Comparison of ENCODE assay signal across 28 cellular contexts in the genomic region with DNA sequence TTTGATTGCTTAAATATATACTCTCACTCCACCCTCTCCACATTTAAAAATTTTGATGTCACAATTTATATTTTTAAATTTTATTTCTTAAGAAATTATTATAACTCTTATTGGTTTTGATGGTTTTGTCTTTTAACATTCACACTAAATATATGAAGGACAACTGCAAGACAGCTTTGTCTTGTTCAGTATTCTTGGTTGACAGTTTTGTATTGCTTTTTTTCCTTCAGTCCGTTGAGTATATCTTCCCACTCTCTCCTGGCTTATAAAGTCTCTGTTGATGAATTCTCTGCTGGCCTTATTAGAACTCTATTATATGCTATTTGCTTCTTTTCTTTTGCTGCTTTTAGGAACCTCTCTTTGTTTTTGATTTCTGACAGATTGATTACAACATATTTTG.
"Had no signal": no experiment of that assay in that cellular context is flagged by ENCODE, and none has a peak within 500 bp of the region (broad histone marks: within the 10 kb centered on the region; RNA-seq: fewer than 3 reads in every experiment).

No MANE protein-coding gene starts in this region.

- H3K36me3 Mint-ChIP-seq: stimulated activated effector memory CD8-positive, alpha-beta T cell treated with anti-CD3 and anti-CD28 coated beads, Interleukin-12 subunit alpha, Interleukin-12 subunit beta, amount 100 ng/mL, for 72 hours; stimulated activated memory B cell treated with anti-CD40 and anti-IgM and Interleukin-4, amounts not matched to agents 10 μg/mL and 1 μg/mL and 100 μg/mL, for 72 hours; stimulated activated naive B cell treated with anti-CD40 and anti-IgM and Interleukin-4, amounts not matched to agents 10 μg/mL and 1 μg/mL and 100 μg/mL, for 72 hours; type B pancreatic cell had no signal

- H3K36me3 ChIP-seq: stomach, suprapubic skin, thoracic aorta, thyroid gland, tibial artery, tibial nerve, transverse colon, upper lobe of left lung, upper lobe of right lung, uterus, vagina had no signal

- H3K27me3 Mint-ChIP-seq: stimulated activated memory B cell treated with anti-CD40 and anti-IgM and Interleukin-4, amounts not matched to agents 10 μg/mL and 1 μg/mL and 100 μg/mL, for 72 hours; stimulated activated naive B cell treated with anti-CD40 and anti-IgM and Interleukin-4, amounts not matched to agents 10 μg/mL and 1 μg/mL and 100 μg/mL, for 72 hours; stimulated activated naive CD8-positive, alpha-beta T cell treated with anti-CD3 and anti-CD28 coated beads, Interleukin-15, amount 100 ng/mL, for 72 hours; stimulated activated naive CD8-positive, alpha-beta T cell treated with anti-CD3 and anti-CD28 coated beads, Interleukin-15, Interleukin-2, amounts not matched to agents 100 ng/mL and 50 ng/mL, for 24 hours; type B pancreatic cell had no signal

- H3K4me1 ChIP-seq: suprapubic skin, testis, thyroid gland, tibial nerve, transverse colon, upper lobe of right lung, uterus, vagina had no signal

- DNase-seq: stimulated activated CD4-positive, alpha-beta T cell treated with anti-CD3 and anti-CD28 coated beads, Interleukin-2, amount 100 ng/mL, for 48 hours; stimulated activated CD4-positive, alpha-beta T cell treated with anti-CD3 and anti-CD28 coated beads, Interleukin-4, amount 100 ng/mL, for 1 hour; stimulated activated CD4-positive, alpha-beta T cell treated with anti-CD3 and anti-CD28 coated beads, Interleukin-4, amount 100 ng/mL, for 24 hours; stimulated activated CD4-positive, alpha-beta T cell treated with anti-CD3 and anti-CD28 coated beads, Interleukin-4, amount 100 ng/mL, for 4 hours; stimulated activated CD8-positive, alpha-beta memory T cell treated with anti-CD3 and anti-CD28 coated beads, Interleukin-4, amount 100 ng/mL, for 48 hours; stimulated activated naive B cell treated with anti-CD40 and anti-IgM and Interleukin-4, amounts not matched to agents 10 μg/mL and 1 μg/mL and 100 μg/mL, for 72 hours; stimulated activated naive CD4-positive, alpha-beta T cell; stimulated activated naive CD4-positive, alpha-beta T cell treated with Interleukin-2 at 50 U/mL for 16 hours; stimulated activated naive CD8-positive, alpha-beta T cell treated with anti-CD3 and anti-CD28 coated beads, Interleukin-15, amount 100 ng/mL, for 72 hours; stimulated activated naive CD8-positive, alpha-beta T cell treated with anti-CD3 and anti-CD28 coated beads, Interleukin-15, Interleukin-2, amounts not matched to agents 100 U/mL and 50 U/mL, for 24 hours; stomach; substantia nigra; testis; thyroid gland; tibial artery; transverse colon; trophoblast cell; upper lobe of left lung; upper lobe of right lung; uterus had no signal

- H3K4me3 Mint-ChIP-seq: stimulated activated effector memory CD8-positive, alpha-beta T cell treated with anti-CD3 and anti-CD28 coated beads, Interleukin-12 subunit alpha, Interleukin-12 subunit beta, amount 100 ng/mL, for 72 hours; stimulated activated memory B cell treated with anti-CD40 and anti-IgM and Interleukin-4, amounts not matched to agents 10 μg/mL and 1 μg/mL and 100 μg/mL, for 72 hours; stimulated activated naive B cell treated with anti-CD40 and anti-IgM and Interleukin-4, amounts not matched to agents 10 μg/mL and 1 μg/mL and 100 μg/mL, for 72 hours; stimulated activated naive CD8-positive, alpha-beta T cell treated with anti-CD3 and anti-CD28 coated beads, Interleukin-15, amount 100 ng/mL, for 72 hours; stimulated activated naive CD8-positive, alpha-beta T cell treated with anti-CD3 and anti-CD28 coated beads, Interleukin-15, Interleukin-2, amounts not matched to agents 100 ng/mL and 50 ng/mL, for 24 hours; type B pancreatic cell had no signal

- H3K4me1 Mint-ChIP-seq: stimulated activated effector memory CD8-positive, alpha-beta T cell treated with anti-CD3 and anti-CD28 coated beads, Interleukin-12 subunit alpha, Interleukin-12 subunit beta, amount 100 ng/mL, for 72 hours; stimulated activated memory B cell treated with anti-CD40 and anti-IgM and Interleukin-4, amounts not matched to agents 10 μg/mL and 1 μg/mL and 100 μg/mL, for 72 hours; stimulated activated naive B cell treated with anti-CD40 and anti-IgM and Interleukin-4, amounts not matched to agents 10 μg/mL and 1 μg/mL and 100 μg/mL, for 72 hours; stimulated activated naive CD8-positive, alpha-beta T cell treated with anti-CD3 and anti-CD28 coated beads, Interleukin-15, amount 100 ng/mL, for 72 hours had no signal

- ATAC-seq: stimulated activated effector memory CD8-positive, alpha-beta T cell treated with anti-CD3 and anti-CD28 coated beads, Interleukin-12 subunit alpha, Interleukin-12 subunit beta, amount 100 ng/mL, for 72 hours; stimulated activated memory B cell treated with anti-CD40 and anti-IgM and Interleukin-4, amounts not matched to agents 10 μg/mL and 1 μg/mL and 100 μg/mL, for 72 hours; stimulated activated naive B cell treated with anti-CD40 and anti-IgM and Interleukin-4, amounts not matched to agents 10 μg/mL and 1 μg/mL and 100 μg/mL, for 72 hours; stimulated activated naive CD8-positive, alpha-beta T cell treated with anti-CD3 and anti-CD28 coated beads, Interleukin-15, amount 100 ng/mL, for 72 hours; stimulated activated naive CD8-positive, alpha-beta T cell treated with anti-CD3 and anti-CD28 coated beads, Interleukin-15, Interleukin-2, amounts not matched to agents 100 U/mL and 50 U/mL, for 24 hours; upper lobe of right lung had no signal

- H3K4me3 ChIP-seq: stomach, suprapubic skin, testis, thoracic aorta, thyroid gland, tibial artery, tibial nerve, transverse colon, upper lobe of left lung, upper lobe of right lung, uterus, vagina had no signal

- H3K27ac ChIP-seq: stomach, suprapubic skin, testis, thoracic aorta, thyroid gland, tibial artery, tibial nerve, transverse colon, upper lobe of left lung, upper lobe of right lung, uterus, vagina had no signal

- H3K27ac Mint-ChIP-seq: stimulated activated effector memory CD8-positive, alpha-beta T cell treated with anti-CD3 and anti-CD28 coated beads, Interleukin-12 subunit alpha, Interleukin-12 subunit beta, amount 100 ng/mL, for 72 hours; stimulated activated memory B cell treated with anti-CD40 and anti-IgM and Interleukin-4, amounts not matched to agents 10 μg/mL and 1 μg/mL and 100 μg/mL, for 72 hours; stimulated activated naive B cell treated with anti-CD40 and anti-IgM and Interleukin-4, amounts not matched to agents 10 μg/mL and 1 μg/mL and 100 μg/mL, for 72 hours; stimulated activated naive CD8-positive, alpha-beta T cell treated with anti-CD3 and anti-CD28 coated beads, Interleukin-15, amount 100 ng/mL, for 72 hours; stimulated activated naive CD8-positive, alpha-beta T cell treated with anti-CD3 and anti-CD28 coated beads, Interleukin-15, Interleukin-2, amounts not matched to agents 100 ng/mL and 50 ng/mL, for 24 hours; type B pancreatic cell had no signal

- H3K9me3 ChIP-seq: testis, thyroid gland, transverse colon, upper lobe of right lung, uterus, vagina had no signal
